In the genomic region with DNA sequence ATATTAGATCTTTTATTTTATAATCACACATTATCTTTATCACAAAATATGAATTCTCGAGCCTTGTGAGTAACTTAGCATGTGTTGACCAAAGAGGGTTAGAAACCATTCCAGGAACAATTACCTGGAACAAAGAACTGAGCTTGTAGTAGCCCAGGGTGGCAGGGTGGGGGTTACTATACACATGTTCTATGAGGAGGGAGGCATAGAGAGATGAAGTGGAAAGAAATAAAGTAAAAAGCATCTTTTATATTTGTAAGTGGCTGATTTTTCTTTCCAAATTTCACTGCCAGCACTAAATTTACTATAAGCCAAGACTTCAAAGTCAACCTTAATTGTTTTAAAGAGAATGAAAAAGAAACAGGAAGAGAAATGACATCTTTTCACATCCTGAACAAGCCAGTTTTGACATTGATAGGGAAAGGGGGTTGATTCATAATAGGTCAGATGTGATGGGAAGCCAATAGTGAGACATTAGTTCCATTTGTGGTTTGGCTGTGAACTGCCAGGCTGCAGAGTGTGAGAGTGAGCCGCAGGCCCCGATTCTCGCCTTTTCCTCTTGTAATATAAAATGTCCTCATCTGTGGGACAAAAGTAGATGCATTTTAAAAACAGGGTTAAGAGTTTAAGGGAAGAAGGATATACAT, we compare ENCODE assay signal across 8 cellular contexts. TPM values are rescaled to one million over a fixed set of nuclear protein-coding genes. Genes with fewer than 3 reads are reported as not detected.
A peak's percentile ranks its signal among the peaks of the same experiment; 100 is the strongest.
DNase-seq lines count a peak whose midpoint lies in the region; ATAC-seq and TF ChIP-seq lines count a peak whose summit lies in the region.

No MANE protein-coding gene starts in this region.

- H3K36me3 Mint-ChIP-seq in CD14-positive monocyte, result no peaks in the 10 kb centered on the region
- H3K36me3 Mint-ChIP-seq in activated naive CD4-positive, alpha-beta T cell treated with anti-CD3 and anti-CD28 coated beads, Interleukin-2, amount 50 U/mL, for 24 hours, result peaks cover 2% of the 10 kb centered on the region

- H3K27ac Mint-ChIP-seq in CD14-positive monocyte, result peak overlapping the region in 3 of 7 donors; percentile 17 to 52 (median 35)
- H3K27ac Mint-ChIP-seq in activated naive CD4-positive, alpha-beta T cell treated with anti-CD3 and anti-CD28 coated beads, Interleukin-2, amount 50 U/mL, for 24 hours, result peak overlapping the region; percentile 99

- peak; percentile 90 for ATAC-seq in GM21529 (IDR thresholded peaks at IDR 0.05; ENCODE audit: unreplicated experiment)

- no peak for DNase-seq in CD14-positive monocyte (ENCODE audit: low spot score)
- DNase-seq in MV-4-11 (lab: John Stamatoyannopoulos, UW), result peak; percentile 70
- DNase-seq in stimulated activated CD8-positive, alpha-beta memory T cell treated with anti-CD3 and anti-CD28 coated beads, Interleukin-7, amount 100 ng/mL, for 48 hours (ENCODE audit: extremely low read depth in 1 of 2, low read depth in 1 of 2), result peak; percentile 20 to 63
- no peak for DNase-seq in NCI-H1105 treated with DMSO at 0.1 percent for 48 hours (lab: John Stamatoyannopoulos, UW)
- DNase-seq in NCI-H748 treated with DMSO at 0.1 percent for 48 hours (lab: John Stamatoyannopoulos, UW), result no peak
- no peak for DNase-seq in KG1 (lab: John Stamatoyannopoulos, UW)

- no peaks in the 10 kb centered on the region for H3K9me3 Mint-ChIP-seq in CD14-positive monocyte
- H3K9me3 Mint-ChIP-seq in activated naive CD4-positive, alpha-beta T cell treated with anti-CD3 and anti-CD28 coated beads, Interleukin-2, amount 50 U/mL, for 24 hours, result peaks cover 5% of the 10 kb centered on the region

- no peak for TF ChIP-seq CTCF in CD14-positive monocyte (IDR thresholded peaks at IDR 0.05)

- peaks cover 19% of the 10 kb centered on the region for H3K4me1 Mint-ChIP-seq in CD14-positive monocyte
- H3K4me1 Mint-ChIP-seq in activated naive CD4-positive, alpha-beta T cell treated with anti-CD3 and anti-CD28 coated beads, Interleukin-2, amount 50 U/mL, for 24 hours, result peaks cover 52% of the 10 kb centered on the region

- intact Hi-C loops in CD14-positive monocyte (cut with micrococcal nuclease), result no loop called here

- H3K27me3 Mint-ChIP-seq in CD14-positive monocyte (ENCODE audit: low read depth in 3 of 3), result peaks cover 0 to 3% (median 2%) of the 10 kb centered on the region in 3 donors
- no peaks in the 10 kb centered on the region for H3K27me3 Mint-ChIP-seq in activated naive CD4-positive, alpha-beta T cell treated with anti-CD3 and anti-CD28 coated beads, Interleukin-2, amount 50 U/mL, for 24 hours

- peak overlapping the region; percentile 49 to 56 for H3K4me3 Mint-ChIP-seq in CD14-positive monocyte
- H3K4me3 Mint-ChIP-seq in activated naive CD4-positive, alpha-beta T cell treated with anti-CD3 and anti-CD28 coated beads, Interleukin-2, amount 50 U/mL, for 24 hours, result peak overlapping the region; percentile 87

RNA-seq across cellular contexts. Expression of a gene that starts 52.7 kb away (rescaled TPM):
- polyA plus RNA-seq in CD14-positive monocyte, result 1 to 10 TPM; 1.7 to 2.2 TPM

Comparison
In these comparisons a context has a peak if more than half of its experiments do, and no peak if none do; other contexts are left out.
1. DNase-seq: peak in MV-4-11 (single experiment) and stimulated activated CD8-positive, alpha-beta memory T cell treated with anti-CD3 and anti-CD28 coated beads, Interleukin-7, amount 100 ng/mL, for 48 hours (2 of 2); none in CD14-positive monocyte (single experiment), NCI-H1105 treated with DMSO at 0.1 percent for 48 hours (single experiment), NCI-H748 treated with DMSO at 0.1 percent for 48 hours (single experiment) and KG1 (single experiment).